Comparison of ENCODE assay signal across 1 cellular context in genomic region chr1:219659682-219660081, GRCh38.
A peak's percentile ranks its signal among the peaks of the same experiment; 100 is the strongest.
TF ChIP-seq lines count a peak whose summit lies in the region.

No MANE protein-coding gene starts in this region.

TF ChIP-seq in A549, 52 proteins besides CTCF, POLR2A, EP300 and RAD21 (continued from another document):
- TF ChIP-seq RCOR1 (IDR thresholded peaks at IDR 0.05; ENCODE audit: low read depth, low read length) (no peak), HOXB5 (CRISPR knock-in tag; IDR thresholded peaks at IDR 0.05) (no peak), HDAC2 (IDR thresholded peaks at IDR 0.05) (no peak), CEBPB (IDR thresholded peaks at IDR 0.05) (0 out of 4 replicates have a peak, but pooled peaks of 1 of the 2 experiments have one; percentile 23)
